In genomic region chr5:1276930-1277329, GRCh38 we compare ENCODE assay signal across 36 cellular contexts. TPM values are rescaled to one million over a fixed set of nuclear protein-coding genes. Genes with fewer than 3 reads are reported as not detected.
"Had no signal": no experiment of that assay in that cellular context is flagged by ENCODE, and none has a peak within 500 bp of the region (broad histone marks: within the 10 kb centered on the region; RNA-seq: fewer than 3 reads in every experiment).

No MANE protein-coding gene starts in this region.

- ATAC-seq: activated CD4-positive, alpha-beta T cell treated with anti-CD3 and anti-CD28 coated beads for 36 hours; activated CD8-positive, alpha-beta memory T cell treated with anti-CD3 and anti-CD28 coated beads, Interleukin-2, amount 10 ng/mL, durations not matched to agents 7 days and 5 days; activated CD8-positive, alpha-beta T cell treated with anti-CD3 and anti-CD28 coated beads, Interleukin-2, amount 10 ng/mL, durations not matched to agents 7 days and 5 days; effector memory CD8-positive, alpha-beta T cell; foreskin keratinocyte; gastrocnemius medialis; heart right ventricle had no signal

- H3K27ac ChIP-seq: brain microvascular endothelial cell, esophagus muscularis mucosa, foreskin keratinocyte, gastrocnemius medialis, heart right ventricle had no signal

- H3K27ac Mint-ChIP-seq: activated CD4-positive, alpha-beta memory T cell treated with anti-CD3 and anti-CD28 coated beads for 36 hours; activated CD4-positive, alpha-beta T cell treated with anti-CD3 and anti-CD28 coated beads for 36 hours; activated CD4-positive, alpha-beta T cell treated with anti-CD3 and anti-CD28 coated beads, Interleukin-2, amount 10 ng/mL, durations not matched to agents 24 days and 14 days; activated CD8-positive, alpha-beta memory T cell treated with anti-CD3 and anti-CD28 coated beads, Interleukin-2, amount 10 ng/mL, durations not matched to agents 7 days and 5 days; activated CD8-positive, alpha-beta T cell treated with anti-CD3 and anti-CD28 coated beads, Interleukin-2, amount 10 ng/mL, durations not matched to agents 7 days and 5 days; activated naive CD8-positive, alpha-beta T cell; activated T-helper 1 cell treated with anti-CD3 and anti-CD28 coated beads, Interleukin-12 subunit alpha, Interleukin-12 subunit beta, Interleukin-2, Interleukin-4 antibody, amounts not matched to agents 30 ng/mL and 10 ng/mL and 1 ng/mL, durations not matched to agents 14 hours and 24 hours and 36 hours; activated T-helper 2 cell treated with anti-CD3 and anti-CD28 coated beads, Interferon-gamma antibody, Interleukin-2, Interleukin-4, amounts not matched to agents 10 μg/mL and 5 μg/mL and 100 μg/mL, durations not matched to agents 14 hours and 24 hours and 36 hours had no signal

- H3K27me3 ChIP-seq: brain microvascular endothelial cell, esophagus muscularis mucosa, foreskin keratinocyte, gastrocnemius medialis had no signal

- H3K9me3 Mint-ChIP-seq: activated CD4-positive, alpha-beta memory T cell treated with anti-CD3 and anti-CD28 coated beads for 36 hours; activated CD4-positive, alpha-beta T cell treated with anti-CD3 and anti-CD28 coated beads, Interleukin-2, amount 10 ng/mL, durations not matched to agents 24 days and 14 days; activated T-helper 1 cell treated with anti-CD3 and anti-CD28 coated beads, Interleukin-12 subunit alpha, Interleukin-12 subunit beta, Interleukin-2, Interleukin-4 antibody, amounts not matched to agents 30 ng/mL and 10 ng/mL and 1 ng/mL, durations not matched to agents 14 hours and 24 hours and 36 hours; activated T-helper 2 cell treated with anti-CD3 and anti-CD28 coated beads, Interferon-gamma antibody, Interleukin-2, Interleukin-4, amounts not matched to agents 10 μg/mL and 5 μg/mL and 100 μg/mL, durations not matched to agents 14 hours and 24 hours and 36 hours; central memory CD8-positive, alpha-beta T cell; effector memory CD8-positive, alpha-beta T cell had no signal

- H3K27me3 Mint-ChIP-seq: activated CD4-positive, alpha-beta memory T cell treated with anti-CD3 and anti-CD28 coated beads for 36 hours; activated CD4-positive, alpha-beta T cell treated with anti-CD3 and anti-CD28 coated beads for 36 hours; activated CD4-positive, alpha-beta T cell treated with anti-CD3 and anti-CD28 coated beads, Interleukin-2, amount 10 ng/mL, durations not matched to agents 24 days and 14 days; activated CD8-positive, alpha-beta memory T cell treated with anti-CD3 and anti-CD28 coated beads, Interleukin-2, amount 10 ng/mL, durations not matched to agents 7 days and 5 days; activated naive CD8-positive, alpha-beta T cell; central memory CD8-positive, alpha-beta T cell had no signal

- H3K9me3 ChIP-seq: gastrocnemius medialis had no signal

- H3K4me1 Mint-ChIP-seq: activated CD4-positive, alpha-beta T cell treated with anti-CD3 and anti-CD28 coated beads for 36 hours; activated CD8-positive, alpha-beta memory T cell treated with anti-CD3 and anti-CD28 coated beads, Interleukin-2, amount 10 ng/mL, durations not matched to agents 7 days and 5 days had no signal

- H3K4me3 ChIP-seq: esophagus muscularis mucosa, gastrocnemius medialis, heart right ventricle had no signal

- H3K4me1 ChIP-seq: esophagus muscularis mucosa, foreskin keratinocyte, gastrocnemius medialis, heart right ventricle had no signal

- DNase-seq: activated CD4-positive, alpha-beta memory T cell treated with anti-CD3 and anti-CD28 coated beads for 36 hours; activated CD4-positive, alpha-beta T cell treated with anti-CD3 and anti-CD28 coated beads for 36 hours; activated CD4-positive, alpha-beta T cell treated with anti-CD3 and anti-CD28 coated beads, Interleukin-2, amount 10 ng/mL, durations not matched to agents 24 days and 14 days; activated CD4-positive, CD25-positive, alpha-beta regulatory T cell; activated CD4-positive, CD25-positive, alpha-beta regulatory T cell treated with anti-CD3 and anti-CD28 coated beads, Interleukin-2, amount 50 U/mL, for 72 hours; activated CD8-positive, alpha-beta memory T cell treated with anti-CD3 and anti-CD28 coated beads, Interleukin-2, amount 10 ng/mL, durations not matched to agents 7 days and 5 days; activated CD8-positive, alpha-beta memory T cell treated with anti-CD3 and anti-CD28 coated beads, Interleukin-2, amount 50 U/mL, for 4 hours; activated CD8-positive, alpha-beta T cell treated with anti-CD3 and anti-CD28 coated beads, Interleukin-2, amount 10 ng/mL, durations not matched to agents 7 days and 5 days; activated effector memory CD4-positive, alpha-beta T cell treated with anti-CD3 and anti-CD28 coated beads, Interleukin-2, amount 50 U/mL, for 16 hours; activated naive CD4-positive, alpha-beta T cell treated with anti-CD3 and anti-CD28 coated beads, Interleukin-2, amount 50 U/mL, for 16 hours; activated T-cell treated with anti-CD3 and anti-CD28 coated beads, Interleukin-2, amount 50 U/mL, for 1 hour; activated T-cell treated with anti-CD3 and anti-CD28 coated beads, Interleukin-2, amount 50 U/mL, for 48 hours; amniotic stem cell; anterior cingulate cortex; brain microvascular endothelial cell; cortex of kidney; dermis blood vessel endothelial cell; effector CD4-positive, alpha-beta T cell; effector memory CD8-positive, alpha-beta T cell; erythroblast; foreskin keratinocyte; gastrocnemius medialis; T-helper 2 cell had no signal

- H3K4me3 Mint-ChIP-seq: activated CD4-positive, alpha-beta memory T cell treated with anti-CD3 and anti-CD28 coated beads for 36 hours; activated CD4-positive, alpha-beta T cell treated with anti-CD3 and anti-CD28 coated beads for 36 hours; activated CD4-positive, alpha-beta T cell treated with anti-CD3 and anti-CD28 coated beads, Interleukin-2, amount 10 ng/mL, durations not matched to agents 24 days and 14 days; activated CD8-positive, alpha-beta memory T cell treated with anti-CD3 and anti-CD28 coated beads, Interleukin-2, amount 10 ng/mL, durations not matched to agents 7 days and 5 days; activated CD8-positive, alpha-beta T cell treated with anti-CD3 and anti-CD28 coated beads, Interleukin-2, amount 10 ng/mL, durations not matched to agents 7 days and 5 days; activated naive CD8-positive, alpha-beta T cell; activated T-helper 1 cell treated with anti-CD3 and anti-CD28 coated beads, Interleukin-12 subunit alpha, Interleukin-12 subunit beta, Interleukin-2, Interleukin-4 antibody, amounts not matched to agents 30 ng/mL and 10 ng/mL and 1 ng/mL, durations not matched to agents 14 hours and 24 hours and 36 hours; central memory CD8-positive, alpha-beta T cell; effector memory CD8-positive, alpha-beta T cell had no signal

- H3K36me3 ChIP-seq: brain microvascular endothelial cell, esophagus muscularis mucosa, gastrocnemius medialis, heart right ventricle had no signal

RNA-seq across cellular contexts. Expression of gene TERT, which starts 17.9 kb away (rescaled TPM):
- total RNA-seq: bronchial epithelial cell, cardiac septum, cerebellum, esophagus muscularis mucosa, gastrocnemius medialis, heart right ventricle had no signal
- polyA plus RNA-seq: foreskin keratinocyte, heart right ventricle had no signal

RNA-seq across cellular contexts. Expression of gene SLC6A18, which starts 51.7 kb away (rescaled TPM):
- total RNA-seq: activated CD4-positive, alpha-beta memory T cell treated with anti-CD3 and anti-CD28 coated beads for 36 hours; activated CD4-positive, alpha-beta T cell treated with anti-CD3 and anti-CD28 coated beads for 36 hours; activated CD4-positive, alpha-beta T cell treated with anti-CD3 and anti-CD28 coated beads, Interleukin-2, amount 10 ng/mL, durations not matched to agents 24 days and 14 days; activated CD8-positive, alpha-beta memory T cell treated with anti-CD3 and anti-CD28 coated beads for 36 hours; activated CD8-positive, alpha-beta memory T cell treated with anti-CD3 and anti-CD28 coated beads, Interleukin-2, amount 10 ng/mL, durations not matched to agents 7 days and 5 days; activated CD8-positive, alpha-beta T cell treated with anti-CD3 and anti-CD28 coated beads, Interleukin-2, amount 10 ng/mL, durations not matched to agents 7 days and 5 days; activated T-helper 1 cell treated with anti-CD3 and anti-CD28 coated beads, Interleukin-12 subunit alpha, Interleukin-12 subunit beta, Interleukin-2, Interleukin-4 antibody, amounts not matched to agents 30 ng/mL and 10 ng/mL and 1 ng/mL, durations not matched to agents 14 hours and 24 hours and 36 hours; activated T-helper 2 cell treated with anti-CD3 and anti-CD28 coated beads, Interferon-gamma antibody, Interleukin-2, Interleukin-4, amounts not matched to agents 10 μg/mL and 5 μg/mL and 100 μg/mL, durations not matched to agents 14 hours and 24 hours and 36 hours; astrocyte; bronchial epithelial cell; cardiac septum; cerebellum; dermis blood vessel endothelial cell; esophagus muscularis mucosa; foreskin keratinocyte; gastrocnemius medialis; heart right ventricle; T-helper 1 cell treated with Interleukin-12 subunit alpha and Interleukin-12 subunit beta and Interleukin-4 antibody, amounts not matched to agents 30 ng/mL and 1 ng/mL, for 36 hours had no signal
- polyA plus RNA-seq: adipose tissue, foreskin keratinocyte, heart right ventricle had no signal
